In the genomic region with DNA sequence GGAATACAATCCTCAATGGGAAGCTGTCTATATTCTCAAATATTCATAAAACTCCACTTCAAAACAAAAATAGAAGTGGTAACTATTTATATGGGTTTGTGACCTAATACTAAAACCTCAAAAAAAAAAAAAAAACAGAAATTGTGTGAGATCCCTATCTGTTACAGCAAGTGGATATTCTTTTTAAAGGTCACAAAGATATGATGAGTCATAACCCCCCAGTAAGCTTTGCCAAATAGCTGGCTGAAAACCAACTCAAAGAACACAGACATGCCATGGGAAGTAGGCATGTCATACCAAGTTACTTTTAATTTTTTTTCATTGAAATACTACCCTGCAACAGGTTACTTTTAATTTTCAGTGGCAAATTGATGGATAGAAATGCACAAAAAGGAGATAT, we compare ENCODE assay signal across 1 cellular context.
TF ChIP-seq lines count a peak whose summit lies in the region.

No MANE protein-coding gene starts in this region.

TF ChIP-seq in GM12878, 131 proteins besides CTCF, POLR2A, EP300 and RAD21 (continued from another document):
- TF ChIP-seq, protein P1, sequence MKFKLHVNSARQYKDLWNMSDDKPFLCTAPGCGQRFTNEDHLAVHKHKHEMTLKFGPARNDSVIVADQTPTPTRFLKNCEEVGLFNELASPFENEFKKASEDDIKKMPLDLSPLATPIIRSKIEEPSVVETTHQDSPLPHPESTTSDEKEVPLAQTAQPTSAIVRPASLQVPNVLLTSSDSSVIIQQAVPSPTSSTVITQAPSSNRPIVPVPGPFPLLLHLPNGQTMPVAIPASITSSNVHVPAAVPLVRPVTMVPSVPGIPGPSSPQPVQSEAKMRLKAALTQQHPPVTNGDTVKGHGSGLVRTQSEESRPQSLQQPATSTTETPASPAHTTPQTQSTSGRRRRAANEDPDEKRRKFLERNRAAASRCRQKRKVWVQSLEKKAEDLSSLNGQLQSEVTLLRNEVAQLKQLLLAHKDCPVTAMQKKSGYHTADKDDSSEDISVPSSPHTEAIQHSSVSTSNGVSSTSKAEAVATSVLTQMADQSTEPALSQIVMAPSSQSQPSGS (IDR thresholded peaks at IDR 0.05; ENCODE audit: low read length), result peak; percentile 75
- peak; percentile 29 for TF ChIP-seq MEF2B (IDR thresholded peaks at IDR 0.05; ENCODE audit: partially characterized antibody, poor library complexity, severe bottlenecking)
